12 cellular contexts compared by ENCODE assay signal in the genomic region with DNA sequence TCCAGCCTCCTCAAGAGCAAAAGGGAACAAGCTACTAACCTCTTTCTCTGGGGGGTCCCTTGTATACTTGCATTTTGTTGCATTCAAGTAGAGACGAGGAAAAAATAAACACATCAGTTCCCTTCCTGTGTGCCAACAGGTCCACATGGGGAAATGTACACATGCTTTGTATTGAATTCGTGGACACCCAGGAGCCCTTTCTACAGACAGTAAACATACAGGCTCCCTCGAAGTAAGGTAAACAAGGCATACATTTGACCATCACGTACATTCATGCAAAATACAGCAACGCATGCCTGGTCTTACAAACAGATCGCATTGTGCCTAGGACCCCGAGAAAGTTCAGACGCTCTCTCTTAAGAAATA. TPM values are rescaled to one million over a fixed set of nuclear protein-coding genes. Genes with fewer than 3 reads are reported as not detected.
DNase-seq lines count a peak whose midpoint lies in the region; FAIRE-seq and TF ChIP-seq lines count a peak whose summit lies in the region.
"Had no signal": no experiment of that assay in that cellular context is flagged by ENCODE, and none has a peak within 500 bp of the region (broad histone marks: within the 10 kb centered on the region; RNA-seq: fewer than 3 reads in every experiment).

No MANE protein-coding gene starts in this region.

- H3K9me3 ChIP-seq in HUES6 (ENCODE audit: control insufficient read depth, insufficient read depth, low read depth, low read length): no peaks in the 10 kb centered on the region
- H3K9me3 ChIP-seq in esophagus muscularis mucosa: no peaks in the 10 kb centered on the region

- H3K36me3 Mint-ChIP-seq in osteocyte (ENCODE audit: unreplicated experiment): no peaks in the 10 kb centered on the region

- H3K27me3 ChIP-seq in HUES6 (ENCODE audit: control insufficient read depth, insufficient read depth, low read length): peaks cover 99% of the 10 kb centered on the region
- peaks cover 0 to 5% (median 0%) of the 10 kb centered on the region in 4 donors for H3K27me3 ChIP-seq in esophagus muscularis mucosa

- no peak for TF ChIP-seq POLR2A in esophagus muscularis mucosa (IDR thresholded peaks at IDR 0.05; ENCODE audit: low read depth)
- TF ChIP-seq POLR2A in H54 (IDR thresholded peaks at IDR 0.05; ENCODE audit: low read depth, low read length): no peak

- H3K27ac Mint-ChIP-seq in osteocyte (ENCODE audit: unreplicated experiment): no peak overlapping the region

- no peak overlapping the region for H3K9ac ChIP-seq in HUES6 (ENCODE audit: low read length)

- DNase-seq in DMS53 (lab: John Stamatoyannopoulos, UW) (peak; percentile 55), DMS53 treated with DMSO at 0.1 percent for 48 hours (lab: John Stamatoyannopoulos, UW; ENCODE audit: unreplicated experiment) (no peak), esophagus muscularis mucosa (ENCODE audit: extremely low spot score) (no peak), osteocyte (ENCODE audit: extremely low spot score, unreplicated experiment) (no peak), H54 (ENCODE audit: insufficient read length, low spot score) (no peak), HUDEP-2 (lab: John Stamatoyannopoulos, UW; ENCODE audit: unreplicated experiment in 76 of 76) (no peak), GM19238 (ENCODE audit: insufficient read length, low spot score) (no peak)
- DNase-seq: Karpas-422; NK-92 treated with Interleukin-12 subunit alpha and Interleukin-12 subunit beta, amount 100 ng/mL, for 24 hours had no signal

- peaks cover 18% of the 10 kb centered on the region for H3K4me1 Mint-ChIP-seq in osteocyte (ENCODE audit: unreplicated experiment)

- WGBS in esophagus muscularis mucosa: 28% methylated on average over 8 of the region's 8 CpGs

- peaks cover 55% of the 10 kb centered on the region for H3K27me3 Mint-ChIP-seq in osteocyte (ENCODE audit: unreplicated experiment)

- peak overlapping the region; percentile 68 for H3K4me3 Mint-ChIP-seq in osteocyte (ENCODE audit: unreplicated experiment)

- no peak for FAIRE-seq in H54 (lab: Jason Lieb, UNC)
- FAIRE-seq: colon had no signal

- no peaks in the 10 kb centered on the region for H3K36me3 ChIP-seq in HUES6 (ENCODE audit: control insufficient read depth, insufficient read depth, low read length)
- no peaks in the 10 kb centered on the region for H3K36me3 ChIP-seq in esophagus muscularis mucosa

- H3K27ac ChIP-seq in HUES6 (ENCODE audit: low read depth, low read length): no peak overlapping the region
- H3K27ac ChIP-seq in esophagus muscularis mucosa (replicated peaks in 1 of 4): peak overlapping the region; percentile 83 to 89 (median 88)

- no peaks in the 10 kb centered on the region for H3K9me3 Mint-ChIP-seq in osteocyte (ENCODE audit: unreplicated experiment)

- intact Hi-C loops in esophagus muscularis mucosa (cut with DNase I): no loop called here

- no peak for TF ChIP-seq CTCF in esophagus muscularis mucosa (IDR thresholded peaks at IDR 0.05)
- no peak for TF ChIP-seq CTCF in osteocyte (IDR thresholded peaks at IDR 0.05)

- peak overlapping the region; percentile 65; the same call in 1 of the 2 replicates for H3K4me3 ChIP-seq in HUES6 (ENCODE audit: low read depth, low read length)
- peak overlapping the region; percentile 70 to 88 (median 78) for H3K4me3 ChIP-seq in esophagus muscularis mucosa

- no peak for TF ChIP-seq EP300 in esophagus muscularis mucosa (IDR thresholded peaks at IDR 0.05)

- peaks cover 13% of the 10 kb centered on the region; the same call in 1 of the 2 replicates for H3K4me1 ChIP-seq in HUES6 (ENCODE audit: control insufficient read depth, insufficient read depth, low read length)
- H3K4me1 ChIP-seq in esophagus muscularis mucosa: peaks cover 38 to 74% (median 61%) of the 10 kb centered on the region in 4 donors

RNA-seq across cellular contexts. Expression of a gene that starts 1.1 kb away (rescaled TPM):
- 10 to 100 TPM; 25.7 to 57.6 (median 47.5) TPM for total RNA-seq in esophagus muscularis mucosa
- total RNA-seq in osteocyte: 2.1 TPM in 2 replicates
- total RNA-seq: T-helper 2 cell treated with Interferon-gamma antibody and Interleukin-4, amounts not matched to agents 100 ng/mL and 5 ng/mL, for 36 hours had no signal
